ENCODE assay signal across 25 cellular contexts in the genomic region with DNA sequence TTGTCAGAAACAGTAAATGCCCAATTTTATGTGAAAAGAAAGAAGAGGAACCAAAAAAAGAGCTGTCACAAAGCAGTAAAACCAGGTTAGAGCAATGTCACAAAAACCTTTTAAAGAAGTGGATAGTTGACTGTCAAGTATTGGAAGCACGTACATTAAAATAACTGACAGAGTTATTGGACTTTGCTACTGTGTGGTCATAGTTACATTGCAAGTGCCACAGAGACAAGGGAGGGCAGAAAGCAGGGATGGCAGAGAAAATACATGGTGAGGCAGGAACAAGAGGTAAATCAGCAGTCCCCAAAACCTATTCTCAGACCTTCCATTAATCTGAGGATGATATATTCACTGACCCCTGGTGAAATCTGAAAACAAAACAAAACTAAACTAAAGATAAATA.
"Had no signal": no experiment of that assay in that cellular context is flagged by ENCODE, and none has a peak within 500 bp of the region (broad histone marks: within the 10 kb centered on the region; RNA-seq: fewer than 3 reads in every experiment).

No MANE protein-coding gene starts in this region.

- H3K9me3 Mint-ChIP-seq: mesothelial cell of epicardium; stimulated activated naive CD8-positive, alpha-beta T cell treated with anti-CD3 and anti-CD28 coated beads, Interleukin-15, amount 100 ng/mL, for 72 hours had no signal

- H3K27ac ChIP-seq: hepatocyte, left ventricle myocardium inferior, ovary, right atrium auricular region, skin epidermis, tibial nerve, upper lobe of left lung, vagina had no signal

- H2AFZ ChIP-seq: hepatocyte had no signal

- H3K36me3 Mint-ChIP-seq: mesothelial cell of epicardium; naive thymus-derived CD4-positive, alpha-beta T cell; natural killer cell treated with Interleukin-12 subunit alpha and Interleukin-12 subunit beta and Interleukin-15 and Interleukin-18, amount 100 ng/mL, for 72 hours; stimulated activated memory B cell treated with anti-CD40 and anti-IgM and Interleukin-4, amounts not matched to agents 10 μg/mL and 1 μg/mL and 100 μg/mL, for 72 hours had no signal

- H3K4me1 Mint-ChIP-seq: naive thymus-derived CD4-positive, alpha-beta T cell; stimulated activated memory B cell treated with anti-CD40 and anti-IgM and Interleukin-4, amounts not matched to agents 10 μg/mL and 1 μg/mL and 100 μg/mL, for 72 hours; stimulated activated naive CD8-positive, alpha-beta T cell treated with anti-CD3 and anti-CD28 coated beads, Interleukin-15, amount 100 ng/mL, for 72 hours had no signal

- H3K4me3 Mint-ChIP-seq: mesothelial cell of epicardium; naive thymus-derived CD4-positive, alpha-beta T cell; natural killer cell treated with Interleukin-12 subunit alpha and Interleukin-12 subunit beta and Interleukin-15 and Interleukin-18, amount 100 ng/mL, for 72 hours; stimulated activated memory B cell treated with anti-CD40 and anti-IgM and Interleukin-4, amounts not matched to agents 10 μg/mL and 1 μg/mL and 100 μg/mL, for 72 hours; stimulated activated naive CD8-positive, alpha-beta T cell treated with anti-CD3 and anti-CD28 coated beads, Interleukin-15, amount 100 ng/mL, for 72 hours had no signal

- H3K4me3 ChIP-seq: hepatocyte, left ventricle myocardium inferior, lung, mucosa of descending colon, ovary, right atrium auricular region, skin epidermis, tibial nerve, upper lobe of left lung, vagina had no signal

- H3K27me3 ChIP-seq: hepatocyte, ovary, right atrium auricular region, tibial nerve, upper lobe of left lung, vagina had no signal

- ATAC-seq: mucosa of descending colon; naive thymus-derived CD4-positive, alpha-beta T cell; natural killer cell treated with Interleukin-12 subunit alpha and Interleukin-12 subunit beta and Interleukin-15 and Interleukin-18, amount 100 ng/mL, for 72 hours; sciatic nerve; stimulated activated memory B cell treated with anti-CD40 and anti-IgM and Interleukin-4, amounts not matched to agents 10 μg/mL and 1 μg/mL and 100 μg/mL, for 72 hours; stimulated activated naive CD8-positive, alpha-beta T cell treated with anti-CD3 and anti-CD28 coated beads, Interleukin-15, amount 100 ng/mL, for 72 hours had no signal

- H3K4me2 ChIP-seq: hepatocyte had no signal

- H3K27me3 Mint-ChIP-seq: naive thymus-derived CD4-positive, alpha-beta T cell; natural killer cell treated with Interleukin-12 subunit alpha and Interleukin-12 subunit beta and Interleukin-15 and Interleukin-18, amount 100 ng/mL, for 72 hours; progenitor cell of endocrine pancreas; stimulated activated memory B cell treated with anti-CD40 and anti-IgM and Interleukin-4, amounts not matched to agents 10 μg/mL and 1 μg/mL and 100 μg/mL, for 72 hours; stimulated activated naive CD8-positive, alpha-beta T cell treated with anti-CD3 and anti-CD28 coated beads, Interleukin-15, amount 100 ng/mL, for 72 hours had no signal

- H3K79me2 ChIP-seq: hepatocyte had no signal

- DNase-seq: islet precursor cell; left ventricle myocardium inferior; mesendoderm; mucosa of descending colon; naive thymus-derived CD4-positive, alpha-beta T cell; ovary; stimulated activated CD4-positive, alpha-beta T cell treated with anti-CD3 and anti-CD28 coated beads, Interleukin-12 subunit alpha, Interleukin-12 subunit beta, amount 100 ng/mL, for 4 hours; stimulated activated CD4-positive, alpha-beta T cell treated with anti-CD3 and anti-CD28 coated beads, Interleukin-15, amount 100 ng/mL, for 24 hours; stimulated activated CD4-positive, alpha-beta T cell treated with anti-CD3 and anti-CD28 coated beads, Interleukin-4, amount 100 ng/mL, for 24 hours; stimulated activated CD8-positive, alpha-beta memory T cell treated with anti-CD3 and anti-CD28 coated beads, Interleukin-4, amount 100 ng/mL, for 48 hours; stimulated activated naive CD4-positive, alpha-beta T cell treated with Interleukin-2 at 50 U/mL for 16 hours; stimulated activated naive CD8-positive, alpha-beta T cell treated with anti-CD3 and anti-CD28 coated beads, Interleukin-15, amount 100 ng/mL, for 72 hours; substantia nigra; upper lobe of left lung had no signal

- H3K27ac Mint-ChIP-seq: mesothelial cell of epicardium; naive thymus-derived CD4-positive, alpha-beta T cell; natural killer cell treated with Interleukin-12 subunit alpha and Interleukin-12 subunit beta and Interleukin-15 and Interleukin-18, amount 100 ng/mL, for 72 hours; progenitor cell of endocrine pancreas; stimulated activated memory B cell treated with anti-CD40 and anti-IgM and Interleukin-4, amounts not matched to agents 10 μg/mL and 1 μg/mL and 100 μg/mL, for 72 hours; stimulated activated naive CD8-positive, alpha-beta T cell treated with anti-CD3 and anti-CD28 coated beads, Interleukin-15, amount 100 ng/mL, for 72 hours had no signal

- H3K4me1 ChIP-seq: left ventricle myocardium inferior, right atrium auricular region, tibial nerve, upper lobe of left lung, vagina had no signal

- H3K36me3 ChIP-seq: left ventricle myocardium inferior, ovary, right atrium auricular region, tibial nerve, upper lobe of left lung, vagina had no signal
